ENCODE assay signal across 1 cellular context in genomic region chr1:197180252-197180878, GRCh38.
TF ChIP-seq lines count a peak whose summit lies in the region.

No MANE protein-coding gene starts in this region.

TF ChIP-seq in H1, 55 proteins besides CTCF, POLR2A, EP300 and RAD21:
- TF ChIP-seq CHD2 (IDR thresholded peaks at IDR 0.05; ENCODE audit: low read length) (no peak), RBBP5 (IDR thresholded peaks at IDR 0.05; ENCODE audit: borderline replicate concordance, low read depth, low read length) (no peak), POU5F1 (IDR thresholded peaks at IDR 0.05; ENCODE audit: low read depth, low read length) (no peak), E2F6 (IDR thresholded peaks at IDR 0.05) (no peak), SP4 (IDR thresholded peaks at IDR 0.05; ENCODE audit: low read length) (no peak), SUZ12 (IDR thresholded peaks at IDR 0.05; ENCODE audit: low read length) (no peak), EGR1 (IDR thresholded peaks at IDR 0.05; ENCODE audit: borderline replicate concordance, low read depth, low read length) (no peak), JUN (IDR thresholded peaks at IDR 0.05; ENCODE audit: low read depth, low read length) (no peak), BRCA1 (IDR thresholded peaks at IDR 0.05; ENCODE audit: low read depth, low read length) (no peak), SP1 (IDR thresholded peaks at IDR 0.05; ENCODE audit: low read depth, low read length) (no peak), GTF2F1 (IDR thresholded peaks at IDR 0.05; ENCODE audit: borderline replicate concordance, low read depth, low read length) (no peak), SIN3A (conservative IDR thresholded peaks at IDR 0.05 in 1 of 2, IDR thresholded peaks at IDR 0.05 in 1 of 2; ENCODE audit: low read depth in 1 of 2, low read length in 2 of 2) (no peak), TBP (IDR thresholded peaks at IDR 0.05; ENCODE audit: low read depth, low read length) (no peak), TEAD4 (IDR thresholded peaks at IDR 0.05; ENCODE audit: low read depth, low read length) (no peak), SIX5 (IDR thresholded peaks at IDR 0.05; ENCODE audit: low read depth, low read length) (no peak), HDAC2 (IDR thresholded peaks at IDR 0.05; ENCODE audit: borderline replicate concordance in 1 of 2, low read depth in 2 of 2, low read length in 2 of 2) (no peak)
